In the genomic region with DNA sequence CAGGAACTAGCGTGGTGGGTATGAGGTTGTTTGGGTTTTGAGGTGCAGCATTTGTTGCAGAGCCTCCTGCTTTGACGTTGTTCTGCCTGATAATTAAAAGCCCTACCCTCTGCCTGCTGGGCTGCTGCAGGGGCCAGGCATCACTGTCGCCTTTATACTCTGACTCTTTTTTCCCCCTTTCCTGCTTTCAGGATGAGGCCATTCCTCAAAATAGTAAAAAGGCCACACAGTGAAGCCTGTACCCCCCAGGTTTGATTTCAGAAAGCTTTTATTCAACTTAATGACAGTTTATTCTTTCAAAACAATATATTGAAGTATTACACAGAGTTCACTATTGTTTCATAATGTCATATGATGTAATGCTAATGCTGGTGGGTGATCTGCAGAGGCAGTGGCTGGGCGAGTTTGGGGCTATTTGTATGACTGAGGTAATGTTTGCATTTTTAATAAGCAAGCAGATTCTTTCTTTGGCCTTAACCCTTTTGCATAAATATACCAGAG, we compare ENCODE assay signal across 1 cellular context.
TF ChIP-seq lines count a peak whose summit lies in the region.

No MANE protein-coding gene starts in this region.

TF ChIP-seq in H1, 55 proteins besides CTCF, POLR2A, EP300 and RAD21 (continued from another document):
- TF ChIP-seq, protein P1, sequence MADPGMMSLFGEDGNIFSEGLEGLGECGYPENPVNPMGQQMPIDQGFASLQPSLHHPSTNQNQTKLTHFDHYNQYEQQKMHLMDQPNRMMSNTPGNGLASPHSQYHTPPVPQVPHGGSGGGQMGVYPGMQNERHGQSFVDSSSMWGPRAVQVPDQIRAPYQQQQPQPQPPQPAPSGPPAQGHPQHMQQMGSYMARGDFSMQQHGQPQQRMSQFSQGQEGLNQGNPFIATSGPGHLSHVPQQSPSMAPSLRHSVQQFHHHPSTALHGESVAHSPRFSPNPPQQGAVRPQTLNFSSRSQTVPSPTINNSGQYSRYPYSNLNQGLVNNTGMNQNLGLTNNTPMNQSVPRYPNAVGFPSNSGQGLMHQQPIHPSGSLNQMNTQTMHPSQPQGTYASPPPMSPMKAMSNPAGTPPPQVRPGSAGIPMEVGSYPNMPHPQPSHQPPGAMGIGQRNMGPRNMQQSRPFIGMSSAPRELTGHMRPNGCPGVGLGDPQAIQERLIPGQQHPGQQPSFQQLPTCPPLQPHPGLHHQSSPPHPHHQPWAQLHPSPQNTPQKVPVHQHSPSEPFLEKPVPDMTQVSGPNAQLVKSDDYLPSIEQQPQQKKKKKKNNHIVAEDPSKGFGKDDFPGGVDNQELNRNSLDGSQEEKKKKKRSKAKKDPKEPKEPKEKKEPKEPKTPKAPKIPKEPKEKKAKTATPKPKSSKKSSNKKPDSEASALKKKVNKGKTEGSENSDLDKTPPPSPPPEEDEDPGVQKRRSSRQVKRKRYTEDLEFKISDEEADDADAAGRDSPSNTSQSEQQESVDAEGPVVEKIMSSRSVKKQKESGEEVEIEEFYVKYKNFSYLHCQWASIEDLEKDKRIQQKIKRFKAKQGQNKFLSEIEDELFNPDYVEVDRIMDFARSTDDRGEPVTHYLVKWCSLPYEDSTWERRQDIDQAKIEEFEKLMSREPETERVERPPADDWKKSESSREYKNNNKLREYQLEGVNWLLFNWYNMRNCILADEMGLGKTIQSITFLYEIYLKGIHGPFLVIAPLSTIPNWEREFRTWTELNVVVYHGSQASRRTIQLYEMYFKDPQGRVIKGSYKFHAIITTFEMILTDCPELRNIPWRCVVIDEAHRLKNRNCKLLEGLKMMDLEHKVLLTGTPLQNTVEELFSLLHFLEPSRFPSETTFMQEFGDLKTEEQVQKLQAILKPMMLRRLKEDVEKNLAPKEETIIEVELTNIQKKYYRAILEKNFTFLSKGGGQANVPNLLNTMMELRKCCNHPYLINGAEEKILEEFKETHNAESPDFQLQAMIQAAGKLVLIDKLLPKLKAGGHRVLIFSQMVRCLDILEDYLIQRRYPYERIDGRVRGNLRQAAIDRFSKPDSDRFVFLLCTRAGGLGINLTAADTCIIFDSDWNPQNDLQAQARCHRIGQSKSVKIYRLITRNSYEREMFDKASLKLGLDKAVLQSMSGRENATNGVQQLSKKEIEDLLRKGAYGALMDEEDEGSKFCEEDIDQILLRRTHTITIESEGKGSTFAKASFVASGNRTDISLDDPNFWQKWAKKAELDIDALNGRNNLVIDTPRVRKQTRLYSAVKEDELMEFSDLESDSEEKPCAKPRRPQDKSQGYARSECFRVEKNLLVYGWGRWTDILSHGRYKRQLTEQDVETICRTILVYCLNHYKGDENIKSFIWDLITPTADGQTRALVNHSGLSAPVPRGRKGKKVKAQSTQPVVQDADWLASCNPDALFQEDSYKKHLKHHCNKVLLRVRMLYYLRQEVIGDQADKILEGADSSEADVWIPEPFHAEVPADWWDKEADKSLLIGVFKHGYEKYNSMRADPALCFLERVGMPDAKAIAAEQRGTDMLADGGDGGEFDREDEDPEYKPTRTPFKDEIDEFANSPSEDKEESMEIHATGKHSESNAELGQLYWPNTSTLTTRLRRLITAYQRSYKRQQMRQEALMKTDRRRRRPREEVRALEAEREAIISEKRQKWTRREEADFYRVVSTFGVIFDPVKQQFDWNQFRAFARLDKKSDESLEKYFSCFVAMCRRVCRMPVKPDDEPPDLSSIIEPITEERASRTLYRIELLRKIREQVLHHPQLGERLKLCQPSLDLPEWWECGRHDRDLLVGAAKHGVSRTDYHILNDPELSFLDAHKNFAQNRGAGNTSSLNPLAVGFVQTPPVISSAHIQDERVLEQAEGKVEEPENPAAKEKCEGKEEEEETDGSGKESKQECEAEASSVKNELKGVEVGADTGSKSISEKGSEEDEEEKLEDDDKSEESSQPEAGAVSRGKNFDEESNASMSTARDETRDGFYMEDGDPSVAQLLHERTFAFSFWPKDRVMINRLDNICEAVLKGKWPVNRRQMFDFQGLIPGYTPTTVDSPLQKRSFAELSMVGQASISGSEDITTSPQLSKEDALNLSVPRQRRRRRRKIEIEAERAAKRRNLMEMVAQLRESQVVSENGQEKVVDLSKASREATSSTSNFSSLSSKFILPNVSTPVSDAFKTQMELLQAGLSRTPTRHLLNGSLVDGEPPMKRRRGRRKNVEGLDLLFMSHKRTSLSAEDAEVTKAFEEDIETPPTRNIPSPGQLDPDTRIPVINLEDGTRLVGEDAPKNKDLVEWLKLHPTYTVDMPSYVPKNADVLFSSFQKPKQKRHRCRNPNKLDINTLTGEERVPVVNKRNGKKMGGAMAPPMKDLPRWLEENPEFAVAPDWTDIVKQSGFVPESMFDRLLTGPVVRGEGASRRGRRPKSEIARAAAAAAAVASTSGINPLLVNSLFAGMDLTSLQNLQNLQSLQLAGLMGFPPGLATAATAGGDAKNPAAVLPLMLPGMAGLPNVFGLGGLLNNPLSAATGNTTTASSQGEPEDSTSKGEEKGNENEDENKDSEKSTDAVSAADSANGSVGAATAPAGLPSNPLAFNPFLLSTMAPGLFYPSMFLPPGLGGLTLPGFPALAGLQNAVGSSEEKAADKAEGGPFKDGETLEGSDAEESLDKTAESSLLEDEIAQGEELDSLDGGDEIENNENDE (IDR thresholded peaks at IDR 0.05; ENCODE audit: insufficient replicate concordance, low read length): no peak
- no peak for TF ChIP-seq NANOG (IDR thresholded peaks at IDR 0.05; ENCODE audit: insufficient read depth, low read depth, low read length, poor library complexity, severe bottlenecking)
- no peak for TF ChIP-seq TCF12 (IDR thresholded peaks at IDR 0.05; ENCODE audit: low read depth, low read length)
- TF ChIP-seq KDM5A (IDR thresholded peaks at IDR 0.05; ENCODE audit: low read length): no peak
- no peak for TF ChIP-seq SP2 (IDR thresholded peaks at IDR 0.05; ENCODE audit: low read length)
- no peak for TF ChIP-seq RXRA (IDR thresholded peaks at IDR 0.05; ENCODE audit: insufficient read depth, low read depth, low read length)
- TF ChIP-seq, protein P2, sequence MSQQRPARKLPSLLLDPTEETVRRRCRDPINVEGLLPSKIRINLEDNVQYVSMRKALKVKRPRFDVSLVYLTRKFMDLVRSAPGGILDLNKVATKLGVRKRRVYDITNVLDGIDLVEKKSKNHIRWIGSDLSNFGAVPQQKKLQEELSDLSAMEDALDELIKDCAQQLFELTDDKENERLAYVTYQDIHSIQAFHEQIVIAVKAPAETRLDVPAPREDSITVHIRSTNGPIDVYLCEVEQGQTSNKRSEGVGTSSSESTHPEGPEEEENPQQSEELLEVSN (IDR thresholded peaks at IDR 0.05): no peak
- no peak for TF ChIP-seq SP1 (IDR thresholded peaks at IDR 0.05; ENCODE audit: low read depth, low read length)
- TF ChIP-seq EGR1 (IDR thresholded peaks at IDR 0.05; ENCODE audit: borderline replicate concordance, low read depth, low read length): no peak
- no peak for TF ChIP-seq BACH1 (IDR thresholded peaks at IDR 0.05; ENCODE audit: low read length)
- TF ChIP-seq HDAC6 (IDR thresholded peaks at IDR 0.05; ENCODE audit: low read depth, low read length): no peak
- no peak for TF ChIP-seq BRCA1 (IDR thresholded peaks at IDR 0.05; ENCODE audit: low read depth, low read length)
